Comparison of ENCODE assay signal across 20 cellular contexts in genomic region chr14:32332415-32333116, GRCh38. TPM values are rescaled to one million over a fixed set of nuclear protein-coding genes. Genes with fewer than 3 reads are reported as not detected.
DNase-seq lines count a peak whose midpoint lies in the region; ATAC-seq, FAIRE-seq and TF ChIP-seq lines count a peak whose summit lies in the region.
"Had no signal": no experiment of that assay in that cellular context is flagged by ENCODE, and none has a peak within 500 bp of the region (broad histone marks: within the 10 kb centered on the region; RNA-seq: fewer than 3 reads in every experiment).

No MANE protein-coding gene starts in this region.

- DNase-seq in COLO668 (lab: John Stamatoyannopoulos, UW; ENCODE audit: unreplicated experiment) (peak; percentile 29), GM12878 (ENCODE audit: low read depth, low spot score) (no peak), medulla oblongata (ENCODE audit: extremely low spot score) (peak; percentile 45), OCI-M1 (lab: John Stamatoyannopoulos, UW) (no peak), AG08396 (ENCODE audit: low spot score) (no peak), mucosa of gallbladder (ENCODE audit: low spot score) (no peak)
- DNase-seq: activated CD4-positive, CD25-positive, alpha-beta regulatory T cell treated with anti-CD3 and anti-CD28 coated beads, Interleukin-2, amount 50 U/mL, for 72 hours; amniotic stem cell; BE2C; GDM1; Karpas-422; mesenchymal stem cell; NCI-H1417 treated with DMSO at 0.1 percent for 48 hours; NCI-H446 treated with DMSO at 0.1 percent for 48 hours; SJCRH30 had no signal

- H3K4me2 ChIP-seq in GM12878 (ENCODE audit: control insufficient read depth, insufficient read depth), result no peak overlapping the region
- H3K4me2 ChIP-seq: GM23338 had no signal

- no peaks in the 10 kb centered on the region for H3K9me3 ChIP-seq in GM12878 (replicated peaks; ENCODE audit: control insufficient read depth, insufficient read depth, low read length)
- H3K9me3 ChIP-seq: BE2C, SJCRH30, thoracic aorta had no signal

- 3% methylated on average over 2 of the region's 2 CpGs for WGBS in GM12878 (ENCODE audit: insufficient coverage, insufficient replicate concordance, low lambda C conversion rate, missing lambda C conversion rate)

- no peaks in the 10 kb centered on the region for H4K20me1 ChIP-seq in GM12878 (ENCODE audit: control insufficient read depth, insufficient read depth)

- TF ChIP-seq POLR2A in GM12878 (IDR thresholded peaks at IDR 0.05; ENCODE audit: low read depth, low read length), result no peak

- CTCF ChIA-PET in GM12878 (lab: Yijun Ruan, JAX), result interaction anchor here (0.9 kb wide), 1 partner anchor 79 kb away, joined by 4 read pairs; no protein-coding TSS in a partner anchor

- no peaks in the 10 kb centered on the region for H3K79me2 ChIP-seq in GM12878 (ENCODE audit: control insufficient read depth, insufficient read depth, low read length)

- RAD21 ChIA-PET in GM12878 (lab: Charles Lee; ENCODE audit: unreplicated experiment), result no interaction called here

- in situ Hi-C loops in GM12878 (cut with MboI), result no loop called here

- ATAC-seq in GM19351 (IDR thresholded peaks at IDR 0.05; ENCODE audit: unreplicated experiment), result peak; percentile 51
- peak; percentile 68 for ATAC-seq in GM12878
- ATAC-seq: GM23338; natural killer cell treated with Interleukin-12 subunit alpha and Interleukin-12 subunit beta and Interleukin-15 and Interleukin-18, amount 100 ng/mL, for 72 hours had no signal

- no peaks in the 10 kb centered on the region for H3K4me1 ChIP-seq in GM12878 (ENCODE audit: control insufficient read depth, insufficient read depth, low read length)

- POLR2A ChIA-PET in GM12878 (lab: Charles Lee), result no interaction called here

- no peak overlapping the region for H3K27ac ChIP-seq in GM12878 (ENCODE audit: control insufficient read depth, insufficient read depth)
- H3K27ac ChIP-seq: SJCRH30, thoracic aorta had no signal

- no peak overlapping the region for H3K9ac ChIP-seq in GM12878 (ENCODE audit: control insufficient read depth, insufficient read depth, low read length)

- no peak for TF ChIP-seq CTCF in GM12878 (IDR thresholded peaks at IDR 0.05 in 2 of 3, conservative IDR thresholded peaks at IDR 0.05 in 1 of 3; ENCODE audit: control insufficient read depth in 2 of 3, extremely low read depth in 1 of 3, insufficient read depth in 1 of 3, low read depth in 3 of 3, low read length in 3 of 3)

- no peak overlapping the region for H2AFZ ChIP-seq in GM12878 (ENCODE audit: control insufficient read depth, low read depth, low read length)
- H2AFZ ChIP-seq: GM23338 had no signal

- intact Hi-C loops in GM12878 (cut with micrococcal nuclease; ENCODE audit: unreplicated experiment), result no loop called here

- no peak for TF ChIP-seq RAD21 in GM12878 (IDR thresholded peaks at IDR 0.05; ENCODE audit: insufficient read depth, low read depth, low read length)

- H3K27me3 ChIP-seq in GM12878 (replicated peaks in 1 of 2; ENCODE audit: control insufficient read depth in 2 of 2, insufficient read depth in 2 of 2, low read length in 1 of 2), result no peaks in the 10 kb centered on the region
- H3K27me3 ChIP-seq: BE2C, SJCRH30 had no signal

- SMC1A ChIA-PET in GM12878 (lab: Charles Lee; ENCODE audit: uncharacterized antibody, unreplicated experiment), result interaction anchor here (0.8 to 2.6 kb wide), 3 partner anchors 10 to 13 kb away, joined by 3 to 10 read pairs (median 3); no protein-coding TSS in a partner anchor

- H3K4me3 ChIP-seq in GM12878, result no peak overlapping the region
- H3K4me3 ChIP-seq: GM23338, SJCRH30, thoracic aorta had no signal

- FAIRE-seq in GM12878 (lab: Jason Lieb, UNC), result no peak
- FAIRE-seq: colon had no signal

- H3K36me3 ChIP-seq in GM12878 (ENCODE audit: control insufficient read depth in 2 of 2, insufficient read depth in 2 of 2, low read length in 1 of 2), result no peaks in the 10 kb centered on the region
- H3K36me3 ChIP-seq: BE2C, SJCRH30, thoracic aorta had no signal

- TF ChIP-seq EP300 in GM12878 (IDR thresholded peaks at IDR 0.05; ENCODE audit: borderline replicate concordance in 1 of 2, control insufficient read depth in 1 of 2, low read depth in 2 of 2, low read length in 2 of 2), result no peak

- BruUV-seq in GM12878 (replicated peaks; lab: Mats Ljungman, UMichigan), result no TSS peak

TF ChIP-seq in GM12878, 131 proteins besides CTCF, POLR2A, EP300 and RAD21:
- TF ChIP-seq RCOR1 (conservative IDR thresholded peaks at IDR 0.05; ENCODE audit: low read depth, low read length) (no peak), IRF3 (IDR thresholded peaks at IDR 0.05) (no peak)

RNA-seq across cellular contexts. Expression of gene AKAP6, which starts 3.5 kb away (rescaled TPM):
- total RNA-seq in GM12878 (2013; cell fraction: nucleolus; rRNA removed), result 12.9 and 14.3 TPM in 2 replicates
- total RNA-seq in GM12878 (2014; rRNA removed) (4.9 and 6.6 TPM in 2 replicates), GM12878 (2014; rRNA removed; fragmentation: Illumina TruSeq; extraction: Trizol) (4.7 and 5.7 TPM in 2 replicates), GM12878 (2021) (5.3 and 5.9 TPM in 2 replicates), mucosa of gallbladder (40.1 TPM)
- polyA plus RNA-seq in GM12878 (2011; ENCODE audit: low read depth), result 1.2 TPM
- polyA plus RNA-seq in GM12878 (2011; rRNA removed) (2.2 and 2.4 TPM in 2 replicates), GM12878 (2014; fragmentation: Illumina TruSeq; extraction: Trizol) (2.6 and 3.0 TPM in 2 replicates), GM12878 (2014; fragmentation: Nextera tagmentation; extraction: Ambion mirVana) (1 to 10 TPM in 1 of 2 experiments, under 1 TPM in 1; 0.35 to 2.0 TPM), GM12878 (2014; rRNA removed) (1.2 and 1.5 TPM in 2 replicates), GM12878 (2016; fragmentation: Nextera tagmentation; extraction: Ambion mirVana) (1 to 10 TPM; 1.0 to 1.2 TPM)
- polyA plus RNA-seq in GM12878 (2011; cell fraction: cytosol; rRNA removed), result 0.82 and 1.7 TPM in 2 replicates
- polyA plus RNA-seq in GM12878 (2011; cell fraction: nucleus; rRNA removed), result 2.8 and 4.0 TPM in 2 replicates
- polyA plus RNA-seq in GM12878 (2012), result 2.1 TPM in 2 replicates
- 10.9 and 18.8 TPM in 2 replicates for polyA minus RNA-seq in GM12878 (2011; rRNA and poly(A)+ RNA removed)
- 1.5 and 2.9 TPM in 2 replicates for polyA minus RNA-seq in GM12878 (2011; cell fraction: cytosol; rRNA and poly(A)+ RNA removed)
- 15.8 and 24.0 TPM in 2 replicates for polyA minus RNA-seq in GM12878 (2011; cell fraction: nucleus; rRNA and poly(A)+ RNA removed)

Comparison
In these comparisons a context has a peak if more than half of its experiments do, and no peak if none do; other contexts are left out.
1. DNase-seq: peak in COLO668 (single experiment) and medulla oblongata (single experiment); none in GM12878 (single experiment), OCI-M1 (single experiment), AG08396 (single experiment) and mucosa of gallbladder (single experiment).